In genomic region chr2:85853499-85854165, GRCh38 we compare ENCODE assay signal across 7 cellular contexts. TPM values are rescaled to one million over a fixed set of nuclear protein-coding genes. Genes with fewer than 3 reads are reported as not detected.
DNase-seq lines count a peak whose midpoint lies in the region; ATAC-seq and TF ChIP-seq lines count a peak whose summit lies in the region.

No MANE protein-coding gene starts in this region.

- H3K9me3 ChIP-seq in lower lobe of right lung = no peaks in the 10 kb centered on the region

- H3K4me3 ChIP-seq in lower lobe of right lung = peak overlapping the region; percentile 20

- DNase-seq in T-helper 22 cell (ENCODE audit: low read depth) (peak; percentile 20), lower lobe of right lung (no peak), NCI-H2227 treated with DMSO at 0.1 percent for 48 hours (lab: John Stamatoyannopoulos, UW) (no peak), NCI-H1694 treated with DMSO at 0.1 percent for 48 hours (lab: John Stamatoyannopoulos, UW) (no peak), 8988T (no peak)

- no peaks in the 10 kb centered on the region for H3K27me3 ChIP-seq in lower lobe of right lung (ENCODE audit: low read depth)

- H3K27ac ChIP-seq in lower lobe of right lung = peak overlapping the region; percentile 82

- ATAC-seq in GM19043 (IDR thresholded peaks at IDR 0.05; ENCODE audit: low read depth, unreplicated experiment) (peak; percentile 40), HG02884 (IDR thresholded peaks at IDR 0.05; ENCODE audit: unreplicated experiment) (peak; percentile 54), lower lobe of right lung (peak; percentile 12 to 54)

- H3K4me1 ChIP-seq in lower lobe of right lung = peaks cover 13% of the 10 kb centered on the region

- intact Hi-C loops in lower lobe of right lung (cut with DNase I) = no loop called here

- peaks cover 65% of the 10 kb centered on the region for H3K36me3 ChIP-seq in lower lobe of right lung

- TF ChIP-seq CTCF in lower lobe of right lung (IDR thresholded peaks at IDR 0.05) = no peak

RNA-seq across cellular contexts. Expression of gene ST3GAL5, which starts 35.2 kb away (rescaled TPM):
- 72.4 TPM for total RNA-seq in lower lobe of right lung
